ENCODE assay signal across 9 cellular contexts in the genomic region with DNA sequence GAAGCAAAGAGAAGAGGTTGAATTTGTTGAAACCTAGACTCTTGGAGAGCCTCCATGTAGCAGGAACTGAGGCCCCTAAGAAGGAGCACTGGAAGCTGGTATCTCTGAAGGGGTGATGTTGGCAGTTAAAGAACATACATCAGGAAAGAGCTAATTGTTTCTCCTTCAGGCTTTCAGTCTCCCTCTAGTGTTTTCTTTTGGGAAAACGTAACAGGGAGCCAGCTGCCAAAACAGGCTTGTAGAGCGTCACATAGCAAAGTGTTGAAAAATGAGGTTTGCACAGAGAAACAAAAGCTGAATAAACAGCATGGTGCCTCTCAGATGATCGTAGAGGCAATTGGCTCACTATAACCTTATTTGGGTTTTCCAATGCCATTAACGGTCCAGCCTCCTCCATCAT. TPM values are rescaled to one million over a fixed set of nuclear protein-coding genes. Genes with fewer than 3 reads are reported as not detected.
A peak's percentile ranks its signal among the peaks of the same experiment; 100 is the strongest.
DNase-seq lines count a peak whose midpoint lies in the region; ATAC-seq and TF ChIP-seq lines count a peak whose summit lies in the region.
"Had no signal": no experiment of that assay in that cellular context is flagged by ENCODE, and none has a peak within 500 bp of the region (broad histone marks: within the 10 kb centered on the region; RNA-seq: fewer than 3 reads in every experiment).

No MANE protein-coding gene starts in this region.

- H3K4me3 Mint-ChIP-seq in CD8-positive, alpha-beta T cell = no peak overlapping the region

- H3K4ac ChIP-seq in mesendoderm (ENCODE audit: low read depth, low read length) = no peak overlapping the region

- no peaks in the 10 kb centered on the region for H3K27me3 Mint-ChIP-seq in CD8-positive, alpha-beta T cell (ENCODE audit: low read depth)

- no peaks in the 10 kb centered on the region for H3K4me1 Mint-ChIP-seq in CD8-positive, alpha-beta T cell (ENCODE audit: low read depth)

- no peak overlapping the region for H4K5ac ChIP-seq in mesendoderm (ENCODE audit: low read length)

- no peaks in the 10 kb centered on the region for H3K9me3 ChIP-seq in adrenal gland (replicated peaks in 1 of 3)
- no peaks in the 10 kb centered on the region for H3K9me3 ChIP-seq in CD8-positive, alpha-beta T cell (ENCODE audit: low read length)

- no peaks in the 10 kb centered on the region for H3K9me3 Mint-ChIP-seq in CD8-positive, alpha-beta T cell

- no peak overlapping the region for H2BK5ac ChIP-seq in mesendoderm (ENCODE audit: low read length)

- no peak overlapping the region for H3K27ac Mint-ChIP-seq in CD8-positive, alpha-beta T cell

- no peak overlapping the region for H3K18ac ChIP-seq in mesendoderm (ENCODE audit: low read length)

- no peaks in the 10 kb centered on the region for H3K79me2 ChIP-seq in mesendoderm (ENCODE audit: control insufficient read depth, insufficient read depth, low read length)

- H3K4me1 ChIP-seq in adrenal gland (replicated peaks in 1 of 2) (no peaks in the 10 kb centered on the region), mesendoderm (ENCODE audit: control insufficient read depth, low read depth, low read length) (no peaks in the 10 kb centered on the region)
- no peaks in the 10 kb centered on the region for H3K4me1 ChIP-seq in CD8-positive, alpha-beta T cell (ENCODE audit: insufficient read depth, low read length)

- H2BK15ac ChIP-seq in mesendoderm (replicated peaks; ENCODE audit: low read depth) = no peak overlapping the region

- H3K4me3 ChIP-seq in adrenal gland (no peak overlapping the region), mesendoderm (ENCODE audit: low read length) (no peak overlapping the region)
- no peak overlapping the region for H3K4me3 ChIP-seq in CD8-positive, alpha-beta T cell (ENCODE audit: low read depth, low read length)

- no peak overlapping the region for H2AK5ac ChIP-seq in mesendoderm (ENCODE audit: low read length)

- intact Hi-C loops in adrenal gland (cut with DNase I) = loop anchor here in 1 of 2 donors (5.0 kb wide), 2 partner anchors 60 to 205 kb away; no protein-coding TSS in a partner anchor
- intact Hi-C loops in CD8-positive, alpha-beta T cell (cut with DNase I, micrococcal nuclease) = no loop called here

- no peaks in the 10 kb centered on the region for H3K36me3 Mint-ChIP-seq in CD8-positive, alpha-beta T cell

- TF ChIP-seq POLR2A in adrenal gland (IDR thresholded peaks at IDR 0.05) = no peak

- 24 to 39% (median 35%) methylated on average over 4 of the region's 4 CpGs for WGBS in adrenal gland, 4 donors
- WGBS in mesendoderm (ENCODE audit: extremely low coverage, insufficient coverage, low lambda C conversion rate) = no CpG with 5 or more reads among the region's 4 CpGs

- POLR2A ChIA-PET in CD8-positive, alpha-beta T cell (lab: Charles Lee) = no interaction called here

- no peak overlapping the region for H3K9ac ChIP-seq in mesendoderm (ENCODE audit: low read length)

- no peak overlapping the region for H4K8ac ChIP-seq in mesendoderm (ENCODE audit: low read depth, low read length)

- ATAC-seq in GM21717 (IDR thresholded peaks at IDR 0.05; ENCODE audit: unreplicated experiment) = no peak
- ATAC-seq in HG03469 (IDR thresholded peaks at IDR 0.05; ENCODE audit: unreplicated experiment) = no peak
- no peak for ATAC-seq in CD8-positive, alpha-beta T cell

- no peak overlapping the region for H3K23ac ChIP-seq in mesendoderm (ENCODE audit: low read length)

- no peaks in the 10 kb centered on the region for H3K79me1 ChIP-seq in mesendoderm (ENCODE audit: low read length)

- no peak overlapping the region for H2BK120ac ChIP-seq in mesendoderm (ENCODE audit: low read depth, low read length)

- H3K36me3 ChIP-seq in adrenal gland (replicated peaks in 1 of 2) (no peaks in the 10 kb centered on the region), mesendoderm (ENCODE audit: control insufficient read depth, insufficient read depth, low read length) (no peaks in the 10 kb centered on the region)
- H3K36me3 ChIP-seq in CD8-positive, alpha-beta T cell (ENCODE audit: insufficient read depth, low read length) = no peaks in the 10 kb centered on the region

- CTCF ChIA-PET in CD8-positive, alpha-beta T cell (lab: Charles Lee) = no interaction called here

- TF ChIP-seq CTCF in LNCAP (IDR thresholded peaks at IDR 0.05) = peak; percentile 48
- TF ChIP-seq CTCF in adrenal gland (IDR thresholded peaks at IDR 0.05) = peak in 5 of 6 experiments; percentile 18 to 44 (median 28)
- TF ChIP-seq CTCF in CD8-positive, alpha-beta T cell (IDR thresholded peaks at IDR 0.05) = no peak

- DNase-seq in DMS53 (lab: John Stamatoyannopoulos, UW) = peak; percentile 94
- peak in 1 of 7 donors; percentile 8 for DNase-seq in adrenal gland
- DNase-seq in mesendoderm = peak; percentile 65
- DNase-seq in CD8-positive, alpha-beta T cell = no peak
- DNase-seq in NCI-H226 = no peak
- DNase-seq: GOT3 had no signal

- H3K27me3 ChIP-seq in adrenal gland (no peaks in the 10 kb centered on the region), mesendoderm (ENCODE audit: insufficient read depth, low read length, poor library complexity) (no peaks in the 10 kb centered on the region)
- H3K27me3 ChIP-seq in CD8-positive, alpha-beta T cell (ENCODE audit: insufficient read depth, low read length) = no peaks in the 10 kb centered on the region

- no peak overlapping the region for H3K27ac ChIP-seq in adrenal gland
- no peak overlapping the region for H3K27ac ChIP-seq in mesendoderm (ENCODE audit: low read depth, low read length)
- H3K27ac ChIP-seq in CD8-positive, alpha-beta T cell (ENCODE audit: low read depth, low read length) = no peak overlapping the region

- no peak overlapping the region for H3K56ac ChIP-seq in mesendoderm (ENCODE audit: low read length)

- no peak overlapping the region for H3K4me2 ChIP-seq in mesendoderm (ENCODE audit: low read length)

RNA-seq across cellular contexts. Expression of gene CAND1, which starts 46.9 kb away (rescaled TPM):
- total RNA-seq in adrenal gland = 100 to 1,000 TPM in 4 of 8 donors, 10 to 100 TPM in 4; 39.4 to 162 (median 107) TPM
- 10 to 100 TPM; 13.3 to 80.5 (median 16.2) TPM for polyA plus RNA-seq in adrenal gland
- polyA plus RNA-seq in mesendoderm (2013, experiment 1 of 2) = 96.8 TPM
- 95.7 TPM for polyA plus RNA-seq in mesendoderm (2013, experiment 2 of 2)
- total RNA-seq in CD8-positive, alpha-beta T cell = 100 to 1,000 TPM; 116 to 130 TPM

Comparison
In these comparisons a context has a peak if more than half of its experiments do, and no peak if none do; other contexts are left out.
1. DNase-seq: peak in DMS53 (single experiment) and mesendoderm (single experiment); none in CD8-positive, alpha-beta T cell (0 of 7) and NCI-H226 (single experiment).